Comparison of ENCODE assay signal across 8 cellular contexts in the genomic region with DNA sequence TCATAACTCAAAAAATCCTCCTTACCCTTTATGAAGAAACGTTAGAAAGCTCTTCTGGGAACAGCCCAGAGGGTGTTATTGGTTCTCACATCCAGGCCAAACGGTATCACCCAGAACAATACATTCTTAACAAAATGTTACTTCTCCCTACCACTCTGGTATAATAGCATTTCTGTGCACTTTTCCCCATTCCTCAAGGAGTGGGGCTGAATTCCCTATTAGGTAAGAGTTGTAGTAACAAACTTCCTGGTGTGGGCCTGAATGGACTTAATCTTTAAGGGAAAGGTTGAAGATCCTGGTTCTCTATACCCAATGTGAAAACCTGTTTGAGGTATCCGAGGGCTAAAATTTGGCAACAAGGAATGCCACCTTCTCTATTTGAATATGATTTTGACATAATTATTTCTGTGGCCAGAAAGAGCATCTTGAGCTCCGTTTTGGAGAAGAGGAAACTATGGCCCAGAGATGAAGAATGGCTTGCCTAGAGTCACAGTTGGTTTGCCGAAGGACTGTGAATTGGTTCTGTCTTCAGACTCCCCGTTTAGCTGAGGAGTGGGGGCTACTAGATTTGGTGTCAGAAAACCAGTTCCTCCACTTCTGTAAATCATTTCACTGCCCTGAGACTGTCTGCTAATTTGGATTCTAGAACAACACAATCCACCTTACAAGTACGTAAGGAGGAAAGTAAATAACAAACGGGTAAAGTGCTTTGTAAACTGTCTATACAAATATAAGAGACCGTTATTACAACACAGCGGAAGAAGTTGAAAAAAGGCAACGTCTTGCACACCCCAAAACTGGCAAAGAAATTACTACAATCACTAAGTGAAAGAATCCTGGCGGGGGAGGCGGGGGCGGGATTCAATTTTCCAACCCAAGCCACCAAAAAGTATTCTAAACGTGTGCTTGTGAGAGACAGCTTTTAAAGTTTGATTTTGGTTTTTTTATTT. TPM values are rescaled to one million over a fixed set of nuclear protein-coding genes. Genes with fewer than 3 reads are reported as not detected.
DNase-seq lines count a peak whose midpoint lies in the region; TF ChIP-seq lines count a peak whose summit lies in the region.

No MANE protein-coding gene starts in this region.

- H3K4me1 ChIP-seq in HEK293 (ENCODE audit: control insufficient read depth, insufficient read depth, low read length) = no peaks in the 10 kb centered on the region; the same call in 1 of the 2 replicates
- H3K4me1 ChIP-seq in ovary (ENCODE audit: insufficient read depth) = peaks cover 2% of the 10 kb centered on the region

- H3K9me3 ChIP-seq in HEK293 (ENCODE audit: control insufficient read depth, insufficient read depth, low read depth, low read length) (no peaks in the 10 kb centered on the region), ovary (no peaks in the 10 kb centered on the region)

- no peak for TF ChIP-seq POLR2A in ovary (IDR thresholded peaks at IDR 0.05)

- H3K27ac ChIP-seq in HEK293 (ENCODE audit: extremely low read depth, low read depth, low read length) (no peak overlapping the region), ovary (peak overlapping the region; percentile 84)

- no peaks in the 10 kb centered on the region for H3K27me3 ChIP-seq in ovary

- POLR2A ChIA-PET in HEK293 (lab: Yijun Ruan, JAX) = interaction anchor here (0.5 to 0.6 kb wide), 2 partner anchors 164 to 643 kb away, joined by 3 read pairs; no protein-coding TSS in a partner anchor

- CTCF ChIA-PET in HEK293 (lab: Yijun Ruan, JAX) = interaction anchor here (0.6 to 1.9 kb wide), 3 partner anchors 13 to 65 kb away, joined by 3 to 6 read pairs (median 4); partner anchors contain the start of gene C1orf54

- intact Hi-C loops in ovary (cut with DNase I) = no loop called here

- WGBS in ovary, 3 donors = 10 to 11% (median 11%) methylated on average over 15 of the region's 15 CpGs

- H3K36me3 ChIP-seq in HEK293 (ENCODE audit: control insufficient read depth in 2 of 2, insufficient read depth in 1 of 2, low read length in 2 of 2) (peaks cover 27 to 28% of the 10 kb centered on the region in 2 experiments), ovary (no peaks in the 10 kb centered on the region)

- no peak for TF ChIP-seq CTCF in HEK293 (tag by site-specific recombination; IDR thresholded peaks at IDR 0.05)
- no peak for TF ChIP-seq CTCF in epithelial cell of proximal tubule (conservative IDR thresholded peaks at IDR 0.05; ENCODE audit: low read depth, low read length)
- no peak for TF ChIP-seq CTCF in ovary (IDR thresholded peaks at IDR 0.05)

- H3K4me3 ChIP-seq in HEK293 (ENCODE audit: low read depth, low read length) (peak overlapping the region; percentile 89), epithelial cell of proximal tubule (ENCODE audit: low read depth, low read length) (peak overlapping the region; percentile 76), ovary (peak overlapping the region; percentile 100)

- peak; percentile 17 for DNase-seq in AG08396 (ENCODE audit: low spot score)
- peak; percentile 14 to 49 for DNase-seq in activated CD4-positive, alpha-beta T cell treated with anti-CD3 and anti-CD28 coated beads for 24 hours (ENCODE audit: low read depth in 2 of 2)
- DNase-seq in epithelial cell of proximal tubule (ENCODE audit: low read depth) = no peak
- peak in 4 of 5 donors; percentile 17 to 60 (median 51) for DNase-seq in ovary
- no peak for DNase-seq in GDM1 (lab: John Stamatoyannopoulos, UW)
- DNase-seq in COR-L47 (lab: John Stamatoyannopoulos, UW) = no peak
- DNase-seq in NCI-H82 treated with DMSO at 0.1 percent for 48 hours (lab: John Stamatoyannopoulos, UW; ENCODE audit: unreplicated experiment) = no peak

- TF ChIP-seq EP300 in ovary (IDR thresholded peaks at IDR 0.05) = no peak

TF ChIP-seq in HEK293, 187 proteins besides CTCF, POLR2A, EP300 and RAD21 (continues in another document):
- no peak for TF ChIP-seq KLF8 (tag by site-specific recombination; IDR thresholded peaks at IDR 0.05)
- TF ChIP-seq, protein P1, sequence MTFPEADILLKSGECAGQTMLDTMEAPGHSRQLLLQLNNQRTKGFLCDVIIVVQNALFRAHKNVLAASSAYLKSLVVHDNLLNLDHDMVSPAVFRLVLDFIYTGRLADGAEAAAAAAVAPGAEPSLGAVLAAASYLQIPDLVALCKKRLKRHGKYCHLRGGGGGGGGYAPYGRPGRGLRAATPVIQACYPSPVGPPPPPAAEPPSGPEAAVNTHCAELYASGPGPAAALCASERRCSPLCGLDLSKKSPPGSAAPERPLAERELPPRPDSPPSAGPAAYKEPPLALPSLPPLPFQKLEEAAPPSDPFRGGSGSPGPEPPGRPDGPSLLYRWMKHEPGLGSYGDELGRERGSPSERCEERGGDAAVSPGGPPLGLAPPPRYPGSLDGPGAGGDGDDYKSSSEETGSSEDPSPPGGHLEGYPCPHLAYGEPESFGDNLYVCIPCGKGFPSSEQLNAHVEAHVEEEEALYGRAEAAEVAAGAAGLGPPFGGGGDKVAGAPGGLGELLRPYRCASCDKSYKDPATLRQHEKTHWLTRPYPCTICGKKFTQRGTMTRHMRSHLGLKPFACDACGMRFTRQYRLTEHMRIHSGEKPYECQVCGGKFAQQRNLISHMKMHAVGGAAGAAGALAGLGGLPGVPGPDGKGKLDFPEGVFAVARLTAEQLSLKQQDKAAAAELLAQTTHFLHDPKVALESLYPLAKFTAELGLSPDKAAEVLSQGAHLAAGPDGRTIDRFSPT (tag by site-specific recombination; IDR thresholded peaks at IDR 0.05) = no peak
- TF ChIP-seq ZNF423 (tag by site-specific recombination; IDR thresholded peaks at IDR 0.05) = no peak
- TF ChIP-seq REPIN1 (tag by site-specific recombination; IDR thresholded peaks at IDR 0.05; ENCODE audit: low read depth) = no peak
- no peak for TF ChIP-seq ZNF18 (tag by site-specific recombination; IDR thresholded peaks at IDR 0.05)
- no peak for TF ChIP-seq ZNF146 (tag by site-specific recombination; IDR thresholded peaks at IDR 0.05)
- peak; percentile 62 for TF ChIP-seq ZBTB17 (tag by site-specific recombination; IDR thresholded peaks at IDR 0.05)
- no peak for TF ChIP-seq ZNF530 (tag by site-specific recombination; IDR thresholded peaks at IDR 0.05; ENCODE audit: low read depth)
- no peak for TF ChIP-seq ZNF664 (tag by site-specific recombination; IDR thresholded peaks at IDR 0.05)
- peak; percentile 53; the same call in 1 of the 2 replicates for TF ChIP-seq PRDM1 (tag by site-specific recombination; IDR thresholded peaks at IDR 0.05)
- no peak for TF ChIP-seq ATF2 (tag by site-specific recombination; IDR thresholded peaks at IDR 0.05; ENCODE audit: low read depth)
- TF ChIP-seq, protein P2, sequence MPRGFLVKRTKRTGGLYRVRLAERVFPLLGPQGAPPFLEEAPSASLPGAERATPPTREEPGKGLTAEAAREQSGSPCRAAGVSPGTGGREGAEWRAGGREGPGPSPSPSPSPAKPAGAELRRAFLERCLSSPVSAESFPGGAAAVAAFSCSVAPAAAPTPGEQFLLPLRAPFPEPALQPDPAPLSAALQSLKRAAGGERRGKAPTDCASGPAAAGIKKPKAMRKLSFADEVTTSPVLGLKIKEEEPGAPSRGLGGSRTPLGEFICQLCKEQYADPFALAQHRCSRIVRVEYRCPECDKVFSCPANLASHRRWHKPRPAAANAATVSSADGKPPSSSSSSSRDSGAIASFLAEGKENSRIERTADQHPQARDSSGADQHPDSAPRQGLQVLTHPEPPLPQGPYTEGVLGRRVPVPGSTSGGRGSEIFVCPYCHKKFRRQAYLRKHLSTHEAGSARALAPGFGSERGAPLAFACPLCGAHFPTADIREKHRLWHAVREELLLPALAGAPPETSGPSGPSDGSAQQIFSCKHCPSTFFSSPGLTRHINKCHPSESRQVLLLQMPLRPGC (tag by site-specific recombination; IDR thresholded peaks at IDR 0.05) = no peak

RNA-seq across cellular contexts. Expression of gene ANP32E, which starts 2.3 kb away (rescaled TPM):
- total RNA-seq in epithelial cell of proximal tubule (42.2 and 55.3 TPM in 2 replicates), ovary (10 to 100 TPM; 16.3 to 43.8 (median 33.7) TPM)
- polyA plus RNA-seq in ovary = 10 to 100 TPM; 19.1 to 25.0 TPM

RNA-seq across cellular contexts. Expression of gene CA14, which starts 23.9 kb away (rescaled TPM):
- not detected in 2 replicates for total RNA-seq in epithelial cell of proximal tubule
- total RNA-seq in ovary = 1 to 10 TPM in 4 of 7 donors, under 1 TPM in 2, not detected in 1; 0.23 to 5.7 (median 1.2) TPM
- polyA plus RNA-seq in ovary = under 1 TPM; 0.38 to 0.58 TPM

RNA-seq across cellular contexts. Expression of gene APH1A, which starts 35.2 kb away (rescaled TPM):
- total RNA-seq in epithelial cell of proximal tubule (135 and 136 TPM in 2 replicates), ovary (100 to 1,000 TPM in 6 of 7 donors, 10 to 100 TPM in 1; 80.0 to 129 (median 116) TPM)
- 100 to 1,000 TPM; 103 to 151 TPM for polyA plus RNA-seq in ovary

RNA-seq across cellular contexts. Expression of gene C1orf54, which starts 39.0 kb away (rescaled TPM):
- total RNA-seq in epithelial cell of proximal tubule = 0.29 and 20.8 TPM in 2 replicates
- 10 to 100 TPM in 1 of 7 donors, 1 to 10 TPM in 6; 2.0 to 20.9 (median 4.4) TPM for total RNA-seq in ovary
- polyA plus RNA-seq in ovary = 10 to 100 TPM in 1 of 2 donors, 1 to 10 TPM in 1; 8.4 to 34.8 TPM

RNA-seq across cellular contexts. Expression of gene CIART, which starts 48.7 kb away (rescaled TPM):
- total RNA-seq in epithelial cell of proximal tubule = 0.51 and 3.6 TPM in 2 replicates
- total RNA-seq in ovary = 10 to 100 TPM in 3 of 7 donors, 1 to 10 TPM in 4; 3.6 to 22.5 (median 7.7) TPM
- polyA plus RNA-seq in ovary = 10 to 100 TPM; 10.8 to 12.7 TPM

Comparison
In these comparisons a context has a peak if more than half of its experiments do, and no peak if none do; other contexts are left out.
1. DNase-seq: peak in AG08396 (single experiment), activated CD4-positive, alpha-beta T cell treated with anti-CD3 and anti-CD28 coated beads for 24 hours (2 of 2) and ovary (4 of 5); none in epithelial cell of proximal tubule (single experiment), GDM1 (single experiment), COR-L47 (single experiment) and NCI-H82 treated with DMSO at 0.1 percent for 48 hours (single experiment).
2. Peak in every context shown above with its lines, with median percentiles within 50 percentile points of each other: H3K4me3 ChIP-seq.